In genomic region chr13:38872693-38873092, GRCh38 we compare ENCODE assay signal across 8 cellular contexts.
DNase-seq lines count a peak whose midpoint lies in the region; ATAC-seq and TF ChIP-seq lines count a peak whose summit lies in the region.

No MANE protein-coding gene starts in this region.

- no peaks in the 10 kb centered on the region for H3K9me3 Mint-ChIP-seq in progenitor cell of endocrine pancreas (ENCODE audit: low read depth)

- H2AFZ ChIP-seq in MM.1S (ENCODE audit: low read length) = no peak overlapping the region

- peak; percentile 62 for DNase-seq in D341Med (ENCODE audit: low spot score)
- peak; percentile 73 for DNase-seq in MM.1S
- DNase-seq in activated CD4-positive, alpha-beta T cell treated with anti-CD3 and anti-CD28 coated beads, Interleukin-2, amount 50 U/mL, for 1 hour = peak; percentile 11
- peak; percentile 10 for DNase-seq in fibroblast of the conjunctiva (ENCODE audit: low read depth)
- DNase-seq in progenitor cell of endocrine pancreas (ENCODE audit: low spot score, unreplicated experiment) = peak; percentile 37

- H3K36me3 Mint-ChIP-seq in progenitor cell of endocrine pancreas (ENCODE audit: insufficient read depth) = peaks cover 18% of the 10 kb centered on the region

- peaks cover 47% of the 10 kb centered on the region for H3K4me1 Mint-ChIP-seq in progenitor cell of endocrine pancreas (ENCODE audit: low read depth)

- no peaks in the 10 kb centered on the region for H3K27me3 Mint-ChIP-seq in progenitor cell of endocrine pancreas

- no peaks in the 10 kb centered on the region for H3K9me2 ChIP-seq in MM.1S (replicated peaks; ENCODE audit: insufficient read depth, low read length)

- peak; percentile 66 for TF ChIP-seq CTCF in MM.1S (IDR thresholded peaks at IDR 0.05; ENCODE audit: low read length)
- peak; percentile 83 for TF ChIP-seq CTCF in progenitor cell of endocrine pancreas (IDR thresholded peaks at IDR 0.05; ENCODE audit: unreplicated experiment)

- no peaks in the 10 kb centered on the region for H3K36me3 ChIP-seq in MM.1S (replicated peaks; ENCODE audit: insufficient read depth, low read length)

- no peaks in the 10 kb centered on the region for H3K9me3 ChIP-seq in MM.1S (replicated peaks; ENCODE audit: insufficient read depth, low read length)

- H3K27ac ChIP-seq in MM.1S (ENCODE audit: low read length) = no peak overlapping the region

- H3K9ac ChIP-seq in MM.1S (ENCODE audit: low read length) = no peak overlapping the region

- H3F3A ChIP-seq in MM.1S (ENCODE audit: insufficient read depth, low read length) = no peaks in the 10 kb centered on the region

- ATAC-seq in GM21367 (IDR thresholded peaks at IDR 0.05; ENCODE audit: unreplicated experiment) (peak; percentile 65), GM21360 (IDR thresholded peaks at IDR 0.05; ENCODE audit: unreplicated experiment) (no peak), GM18519 (IDR thresholded peaks at IDR 0.05; ENCODE audit: low FRiP score, unreplicated experiment) (no peak)

- no peak overlapping the region for H3K4me3 ChIP-seq in MM.1S (ENCODE audit: low read length)

- no peak overlapping the region for H3K27ac Mint-ChIP-seq in progenitor cell of endocrine pancreas

- H3K79me2 ChIP-seq in MM.1S (ENCODE audit: low read length) = no peaks in the 10 kb centered on the region

- H3K4me3 Mint-ChIP-seq in progenitor cell of endocrine pancreas (ENCODE audit: low read depth) = no peak overlapping the region

- H3K27me3 ChIP-seq in MM.1S (replicated peaks; ENCODE audit: insufficient read depth, low read length) = no peaks in the 10 kb centered on the region

- H3K4me2 ChIP-seq in MM.1S (ENCODE audit: low read depth, low read length) = no peak overlapping the region

- no peaks in the 10 kb centered on the region for H3K4me1 ChIP-seq in MM.1S (ENCODE audit: low read length)

- H4K20me1 ChIP-seq in MM.1S (ENCODE audit: insufficient read depth, low read length) = no peaks in the 10 kb centered on the region

Comparison
In these comparisons a context has a peak if more than half of its experiments do, and no peak if none do; other contexts are left out.
1. DNase-seq: peak in every context shown above with its lines; median percentile 73 in MM.1S; 62 in D341Med; 37 in progenitor cell of endocrine pancreas; 11 in activated CD4-positive, alpha-beta T cell treated with anti-CD3 and anti-CD28 coated beads, Interleukin-2, amount 50 U/mL, for 1 hour; 10 in fibroblast of the conjunctiva.